In the genomic region with DNA sequence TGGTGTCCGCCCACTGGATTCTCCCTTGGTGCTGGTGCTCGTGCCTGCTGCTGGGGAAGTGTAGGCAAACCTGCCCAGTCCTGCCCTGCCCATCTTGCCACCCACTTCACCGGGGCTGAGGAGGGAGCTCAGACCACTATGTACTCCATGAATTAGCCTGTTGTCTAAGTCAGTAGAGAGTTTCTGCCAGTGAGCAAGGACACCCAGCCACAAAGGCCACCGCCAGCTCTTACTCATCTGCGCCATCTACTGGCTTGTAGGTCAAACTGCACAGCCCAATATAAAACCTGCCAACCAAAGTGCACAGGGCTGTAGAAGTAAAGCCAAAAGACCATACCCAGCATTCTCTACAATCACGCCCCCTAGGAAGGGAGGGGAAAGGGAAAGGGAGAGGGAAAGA, we compare ENCODE assay signal across 7 cellular contexts.
DNase-seq lines count a peak whose midpoint lies in the region; ATAC-seq lines count a peak whose summit lies in the region.

No MANE protein-coding gene starts in this region.

- H3K27me3 ChIP-seq in mesendoderm (ENCODE audit: insufficient read depth, low read length, poor library complexity) = no peaks in the 10 kb centered on the region

- no peak overlapping the region for H4K5ac ChIP-seq in mesendoderm (ENCODE audit: low read length)

- no CpG with 5 or more reads among the region's 6 CpGs for WGBS in mesendoderm (ENCODE audit: extremely low coverage, insufficient coverage, low lambda C conversion rate)

- H2AK5ac ChIP-seq in mesendoderm (ENCODE audit: low read length) = no peak overlapping the region

- no peaks in the 10 kb centered on the region for H3K4me1 ChIP-seq in mesendoderm (ENCODE audit: control insufficient read depth, low read depth, low read length)

- no peak overlapping the region for H3K9ac ChIP-seq in mesendoderm (ENCODE audit: low read length)

- DNase-seq in Daoy (ENCODE audit: low read depth) (peak; percentile 29), HT-29 (ENCODE audit: low spot score) (peak; percentile 36), amniotic epithelial cell (ENCODE audit: low read depth) (peak; percentile 17), mesendoderm (peak; percentile 64), occipital lobe (lab: John Stamatoyannopoulos, UW) (no peak), NCI-H446 treated with DMSO at 0.1 percent for 48 hours (lab: John Stamatoyannopoulos, UW) (no peak)

- H3K36me3 ChIP-seq in mesendoderm (ENCODE audit: control insufficient read depth, insufficient read depth, low read length) = no peaks in the 10 kb centered on the region

- no peak overlapping the region for H2BK5ac ChIP-seq in mesendoderm (ENCODE audit: low read length)

- no peak overlapping the region for H3K27ac ChIP-seq in mesendoderm (ENCODE audit: low read depth, low read length)

- ATAC-seq in HG03342 (IDR thresholded peaks at IDR 0.05; ENCODE audit: unreplicated experiment) = no peak

- no peak overlapping the region for H2BK120ac ChIP-seq in mesendoderm (ENCODE audit: low read depth, low read length)

- H3K56ac ChIP-seq in mesendoderm (ENCODE audit: low read length) = no peak overlapping the region

- no peak overlapping the region for H3K4ac ChIP-seq in mesendoderm (ENCODE audit: low read depth, low read length)

- no peaks in the 10 kb centered on the region for H3K79me2 ChIP-seq in mesendoderm (ENCODE audit: control insufficient read depth, insufficient read depth, low read length)

- no peak overlapping the region for H3K23ac ChIP-seq in mesendoderm (ENCODE audit: low read length)

- H2BK15ac ChIP-seq in mesendoderm (replicated peaks; ENCODE audit: low read depth) = no peak overlapping the region

- no peak overlapping the region for H4K8ac ChIP-seq in mesendoderm (ENCODE audit: low read depth, low read length)

- H3K18ac ChIP-seq in mesendoderm (ENCODE audit: low read length) = no peak overlapping the region

- no peaks in the 10 kb centered on the region for H3K79me1 ChIP-seq in mesendoderm (ENCODE audit: low read length)

- no peak overlapping the region for H3K4me2 ChIP-seq in mesendoderm (ENCODE audit: low read length)

- no peak overlapping the region for H3K4me3 ChIP-seq in mesendoderm (ENCODE audit: low read length)

Comparison
In these comparisons a context has a peak if more than half of its experiments do, and no peak if none do; other contexts are left out.
1. DNase-seq: peak in Daoy (single experiment), HT-29 (single experiment), amniotic epithelial cell (single experiment) and mesendoderm (single experiment); none in occipital lobe (single experiment) and NCI-H446 treated with DMSO at 0.1 percent for 48 hours (single experiment).